Comparison of ENCODE assay signal across 14 cellular contexts in genomic region chr7:70630647-70631457, GRCh38.
DNase-seq lines count a peak whose midpoint lies in the region; ATAC-seq and TF ChIP-seq lines count a peak whose summit lies in the region.
"Had no signal": no experiment of that assay in that cellular context is flagged by ENCODE, and none has a peak within 500 bp of the region (broad histone marks: within the 10 kb centered on the region; RNA-seq: fewer than 3 reads in every experiment).

No MANE protein-coding gene starts in this region.

- H3K4me1 Mint-ChIP-seq in naive thymus-derived CD8-positive, alpha-beta T cell: no peaks in the 10 kb centered on the region
- H3K4me1 Mint-ChIP-seq: memory B cell had no signal

- H3K4me3 ChIP-seq in H7 (ENCODE audit: insufficient read depth, low read depth, low read length) (no peak overlapping the region), heart right ventricle (peak overlapping the region in 3 of 10 donors; percentile 3 to 9 (median 8)), skeletal muscle cell (ENCODE audit: low read depth, low read length) (peak overlapping the region; percentile 10), HAP-1 (no peak overlapping the region)

- TF ChIP-seq CTCF in heart right ventricle (IDR thresholded peaks at IDR 0.05): no peak

- H3K4me1 ChIP-seq in heart right ventricle (no peaks in the 10 kb centered on the region), HAP-1 (no peaks in the 10 kb centered on the region)
- H3K4me1 ChIP-seq: vagina had no signal

- peaks cover 0 to 7% (median 0%) of the 10 kb centered on the region in 5 donors for H3K27me3 Mint-ChIP-seq in naive thymus-derived CD8-positive, alpha-beta T cell
- H3K27me3 Mint-ChIP-seq: dendritic cell treated with granulocyte-macrophage colony-stimulating factor and Interleukin-4, amounts not matched to agents 40 ng/mL and 50 ng/mL, for 4 days; memory B cell had no signal

- WGBS in heart right ventricle, 2 donors: 72 to 75% methylated on average over 32 of the region's 32 CpGs

- H3K9me3 ChIP-seq in heart right ventricle (no peaks in the 10 kb centered on the region), HAP-1 (no peaks in the 10 kb centered on the region)
- H3K9me3 ChIP-seq: vagina had no signal

- ATAC-seq in heart right ventricle: peak; percentile 53 to 82 (median 62)
- ATAC-seq in naive thymus-derived CD8-positive, alpha-beta T cell: no peak

- POLR2A ChIA-PET in naive thymus-derived CD8-positive, alpha-beta T cell (lab: Charles Lee): no interaction called here

- DNase-seq in H7: peak; percentile 49
- DNase-seq in NCI-H524 treated with DMSO at 0.1 percent for 48 hours (lab: John Stamatoyannopoulos, UW): peak; percentile 85
- peak in 1 of 2 donors; percentile 42 for DNase-seq in heart right ventricle
- peak; percentile 79 for DNase-seq in skeletal muscle cell (ENCODE audit: low read depth)
- no peak for DNase-seq in AML-193 (lab: John Stamatoyannopoulos, UW)
- DNase-seq in naive thymus-derived CD8-positive, alpha-beta T cell: no peak
- no peak for DNase-seq in RKO (ENCODE audit: low spot score)
- no peak for DNase-seq in HAP-1 (ENCODE audit: low spot score in 2 of 2)
- DNase-seq: activated CD4-positive, alpha-beta T cell treated with anti-CD3 and anti-CD28 coated beads, Interleukin-2, amount 50 U/mL, for 4 hours; activated naive CD4-positive, alpha-beta T cell treated with anti-CD3 and anti-CD28 coated beads, Interleukin-2, amount 50 U/mL, for 16 hours; small intestine had no signal

- no peak overlapping the region for H3K27ac ChIP-seq in heart right ventricle
- H3K27ac ChIP-seq: vagina had no signal

- intact Hi-C loops in heart right ventricle (cut with DNase I): no loop called here

- H3K27me3 ChIP-seq in H7 (ENCODE audit: control insufficient read depth, insufficient read depth, low read length) (peaks cover 2% of the 10 kb centered on the region; the same call in 1 of the 2 replicates), heart right ventricle (no peaks in the 10 kb centered on the region), HAP-1 (ENCODE audit: low read depth) (0 out of 2 replicates have a peak, but pooled peaks cover 6% of the 10 kb centered on the region)
- H3K27me3 ChIP-seq: vagina had no signal

- no peak overlapping the region for H3K27ac Mint-ChIP-seq in naive thymus-derived CD8-positive, alpha-beta T cell
- H3K27ac Mint-ChIP-seq: dendritic cell treated with granulocyte-macrophage colony-stimulating factor and Interleukin-4, amounts not matched to agents 40 ng/mL and 50 ng/mL, for 4 days; memory B cell had no signal

- in situ Hi-C loops in HAP-1 (cut with MboI; ENCODE audit: low sequenced_read_pairs): no loop called here

- H3K36me3 Mint-ChIP-seq in naive thymus-derived CD8-positive, alpha-beta T cell: no peaks in the 10 kb centered on the region

- H3K9me3 Mint-ChIP-seq in naive thymus-derived CD8-positive, alpha-beta T cell: peaks cover 0 to 12% (median 0%) of the 10 kb centered on the region in 9 donors

- H3K4me3 Mint-ChIP-seq in naive thymus-derived CD8-positive, alpha-beta T cell: no peak overlapping the region
- H3K4me3 Mint-ChIP-seq: dendritic cell treated with granulocyte-macrophage colony-stimulating factor and Interleukin-4, amounts not matched to agents 40 ng/mL and 50 ng/mL, for 4 days; memory B cell had no signal

- H3K36me3 ChIP-seq in H7 (replicated peaks; ENCODE audit: control insufficient read depth, insufficient read depth, low read length) (no peaks in the 10 kb centered on the region), heart right ventricle (no peaks in the 10 kb centered on the region), HAP-1 (replicated peaks) (no peaks in the 10 kb centered on the region)
- H3K36me3 ChIP-seq: vagina had no signal

Comparison
In these comparisons a context has a peak if more than half of its experiments do, and no peak if none do; other contexts are left out.
1. DNase-seq: peak in H7 (single experiment), NCI-H524 treated with DMSO at 0.1 percent for 48 hours (single experiment) and skeletal muscle cell (single experiment); none in AML-193 (0 of 2), naive thymus-derived CD8-positive, alpha-beta T cell (0 of 10), RKO (single experiment) and HAP-1 (0 of 2).
2. ATAC-seq: peak in heart right ventricle (8 of 8); none in naive thymus-derived CD8-positive, alpha-beta T cell (0 of 2).